Comparison of ENCODE assay signal across 24 cellular contexts in the genomic region with DNA sequence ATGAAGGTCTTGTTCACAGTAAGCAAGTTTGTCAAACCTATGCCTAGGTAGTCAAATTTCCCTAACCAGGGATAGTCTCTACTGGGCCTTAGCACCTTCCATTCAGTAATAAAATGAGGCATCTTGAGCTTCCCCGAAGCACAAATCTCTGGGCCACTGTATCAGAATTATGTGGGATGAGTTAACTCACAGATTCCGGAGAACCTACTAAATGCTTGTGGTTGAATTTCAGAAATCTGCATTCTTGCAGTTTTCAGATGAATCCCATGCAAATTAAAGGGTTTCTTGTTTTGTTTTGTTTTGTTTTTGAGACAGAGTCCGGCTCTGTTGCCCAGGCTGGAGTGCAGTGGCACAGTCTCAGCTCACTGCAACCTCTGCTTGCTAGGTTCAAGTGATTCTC.
"Had no signal": no experiment of that assay in that cellular context is flagged by ENCODE, and none has a peak within 500 bp of the region (broad histone marks: within the 10 kb centered on the region; RNA-seq: fewer than 3 reads in every experiment).

No MANE protein-coding gene starts in this region.

- H3K4me3 Mint-ChIP-seq: memory B cell, mesothelial cell of epicardium, natural killer cell, neural progenitor cell, type B pancreatic cell had no signal

- H3K4me3 ChIP-seq: coronary artery, heart left ventricle, left ventricle myocardium inferior, lower lobe of right lung, neural progenitor cell, ovary, right atrium auricular region, sigmoid colon, stomach, thyroid gland had no signal

- ATAC-seq: esophagus mucosa, heart left ventricle, left cardiac atrium, lower lobe of right lung, natural killer cell had no signal

- H3K4me1 Mint-ChIP-seq: memory B cell, mesothelial cell of epicardium, natural killer cell, neural progenitor cell had no signal

- H3K9me3 ChIP-seq: heart left ventricle, left ventricle myocardium inferior, lower lobe of right lung, ovary, right atrium auricular region, sigmoid colon, stomach, thyroid gland had no signal

- H3K27ac Mint-ChIP-seq: memory B cell, mesothelial cell of epicardium, natural killer cell, neural progenitor cell, type B pancreatic cell had no signal

- DNase-seq: effector CD8-positive, alpha-beta T cell; heart left ventricle; hippocampal formation; kidney; left cardiac atrium; left ventricle myocardium inferior; lower lobe of right lung; natural killer cell; nucleus accumbens; ovary; sigmoid colon; small intestine; stimulated activated CD4-positive, alpha-beta T cell treated with anti-CD3 and anti-CD28 coated beads, Interleukin-12 subunit alpha, Interleukin-12 subunit beta, amount 100 ng/mL, for 4 hours; stimulated activated naive CD4-positive, alpha-beta T cell; stomach; substantia nigra; thyroid gland had no signal

- H3K9me3 Mint-ChIP-seq: memory B cell, mesothelial cell of epicardium, natural killer cell, neural progenitor cell, type B pancreatic cell had no signal

- H3K27ac ChIP-seq: coronary artery, heart left ventricle, left ventricle myocardium inferior, lower lobe of right lung, neural progenitor cell, ovary, right atrium auricular region, sigmoid colon, stomach, thyroid gland had no signal

- H3K27me3 ChIP-seq: heart left ventricle, neural progenitor cell, ovary, right atrium auricular region, sigmoid colon, stomach, thyroid gland had no signal

- H3K4me1 ChIP-seq: heart left ventricle, left ventricle myocardium inferior, lower lobe of right lung, neural progenitor cell, right atrium auricular region, sigmoid colon, stomach, thyroid gland had no signal

- H3K36me3 Mint-ChIP-seq: memory B cell, mesothelial cell of epicardium, natural killer cell, neural progenitor cell, type B pancreatic cell had no signal

- H3K9ac ChIP-seq: neural progenitor cell had no signal

- H3K36me3 ChIP-seq: heart left ventricle, left ventricle myocardium inferior, lower lobe of right lung, neural progenitor cell, ovary, right atrium auricular region, sigmoid colon, stomach, thyroid gland had no signal
